ENCODE assay signal across 9 cellular contexts in the genomic region with DNA sequence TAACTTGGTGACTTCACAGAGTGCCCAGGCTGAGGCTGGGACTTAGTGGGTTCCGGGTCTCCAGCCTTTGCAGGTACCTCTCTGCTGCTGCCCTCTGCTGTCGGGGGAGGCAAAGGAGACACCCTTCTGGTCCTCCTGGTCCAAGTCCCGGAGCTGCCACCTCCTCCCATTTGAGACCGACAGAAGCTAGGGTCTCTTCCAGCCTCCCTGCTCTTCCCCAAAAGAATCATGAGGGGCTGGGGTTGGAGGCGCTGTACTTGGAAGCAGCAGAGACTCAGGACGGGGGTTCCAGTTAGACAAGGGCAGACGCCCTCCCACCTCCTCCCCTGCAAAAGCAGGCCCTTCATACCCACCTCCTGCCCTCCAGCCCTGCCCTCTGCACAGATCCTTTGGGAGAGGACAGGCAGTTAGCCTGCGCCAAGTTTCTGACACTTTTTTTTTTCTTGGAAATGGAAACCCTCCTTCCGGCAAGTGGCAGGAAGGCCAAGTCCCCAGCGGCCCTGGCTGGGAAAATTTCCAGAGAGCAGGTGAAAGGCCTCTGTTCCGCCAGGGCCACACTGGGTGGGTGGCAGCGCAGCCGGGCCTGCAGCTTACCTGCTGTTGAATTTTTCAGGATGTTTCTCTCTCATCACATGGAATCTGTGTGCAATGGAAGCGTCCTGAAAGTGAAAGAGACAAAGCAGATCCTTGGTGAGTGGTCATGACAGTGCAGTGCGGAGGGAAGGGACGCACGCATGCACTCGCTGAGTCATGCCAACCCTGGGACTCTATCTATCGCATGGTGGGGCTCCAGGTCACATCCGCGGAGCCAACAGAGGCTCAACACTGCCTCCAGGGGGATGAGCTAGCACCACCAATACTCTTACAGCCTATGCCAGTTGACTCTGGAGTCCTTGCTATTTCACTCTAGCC.
DNase-seq lines count a peak whose midpoint lies in the region; ATAC-seq, FAIRE-seq and TF ChIP-seq lines count a peak whose summit lies in the region.
"Had no signal": no experiment of that assay in that cellular context is flagged by ENCODE, and none has a peak within 500 bp of the region (broad histone marks: within the 10 kb centered on the region; RNA-seq: fewer than 3 reads in every experiment).

No MANE protein-coding gene starts in this region.

- no peaks in the 10 kb centered on the region for H3K9me1 ChIP-seq in IMR-90 (ENCODE audit: insufficient read depth, low read length)
- no peaks in the 10 kb centered on the region for H3K9me1 ChIP-seq in keratinocyte (ENCODE audit: control insufficient read depth, extremely low read depth, insufficient read depth, low read length)

- no peak overlapping the region for H4K8ac ChIP-seq in IMR-90 (ENCODE audit: low read depth in 2 of 2, low read length in 2 of 2)

- in situ Hi-C loops in IMR-90 (cut with MboI; ENCODE audit: low sequenced_read_pairs), result no loop called here

- H3K36me3 ChIP-seq in IMR-90 (ENCODE audit: control insufficient read depth, insufficient read depth, low read length) (no peaks in the 10 kb centered on the region), bronchial epithelial cell (ENCODE audit: control insufficient read depth, insufficient read depth, low read length) (no peaks in the 10 kb centered on the region), keratinocyte (ENCODE audit: control insufficient read depth in 2 of 2, extremely low read depth in 1 of 2, insufficient read depth in 2 of 2, low read length in 2 of 2) (no peaks in the 10 kb centered on the region)

- no peak overlapping the region for H2BK5ac ChIP-seq in IMR-90 (ENCODE audit: low read depth, low read length, poor library complexity, severe bottlenecking)

- peak; percentile 79 for DNase-seq in GM10266 (ENCODE audit: extremely low spot score)
- peak; percentile 82 for DNase-seq in IMR-90
- DNase-seq in SW480 (ENCODE audit: low spot score), result peak; percentile 96
- peak; percentile 63 for DNase-seq in bronchial epithelial cell (ENCODE audit: low read depth)
- DNase-seq in keratinocyte (ENCODE audit: low read depth, low spot score), result peak; percentile 55
- DNase-seq in stimulated activated CD4-positive, alpha-beta T cell treated with anti-CD3 and anti-CD28 coated beads, Interleukin-15, amount 100 ng/mL, for 48 hours (ENCODE audit: low read depth in 2 of 2), result peak; percentile 40 to 62
- DNase-seq in NCI-H2081 treated with DMSO at 0.1 percent for 48 hours (lab: John Stamatoyannopoulos, UW), result no peak

- no peak overlapping the region for H4K5ac ChIP-seq in IMR-90 (ENCODE audit: low read depth, low read length)

- H3K4me2 ChIP-seq in IMR-90 (ENCODE audit: low read depth, low read length), result peak overlapping the region; percentile 78
- peak overlapping the region; percentile 53 for H3K4me2 ChIP-seq in keratinocyte (ENCODE audit: control insufficient read depth, extremely low read depth, insufficient read depth, low read depth, low read length)

- WGBS in IMR-90 (ENCODE audit: extremely low coverage in 2 of 2, insufficient read length in 1 of 2), 2 experiments, result 40% methylated on average over 1 of the region's 21 CpGs; no CpG with 5 or more reads in 1 of the 2 experiments

- peak; percentile 73 for TF ChIP-seq RAD21 in IMR-90 (IDR thresholded peaks at IDR 0.05; ENCODE audit: low read length)

- H2AFZ ChIP-seq in IMR-90 (replicated peaks; ENCODE audit: low read length, poor library complexity) (peak overlapping the region; percentile 76), keratinocyte (ENCODE audit: control insufficient read depth, low read length) (peak overlapping the region; percentile 52)

- H3K27ac ChIP-seq in IMR-90 (ENCODE audit: insufficient read depth, low read length) (no peak overlapping the region), keratinocyte (ENCODE audit: control insufficient read depth, insufficient read depth, low read length) (no peak overlapping the region)

- H4K91ac ChIP-seq in IMR-90 (ENCODE audit: insufficient read depth, low read depth, low read length), result no peak overlapping the region

- H4K20me1 ChIP-seq in IMR-90 (ENCODE audit: insufficient read depth, low read length) (no peaks in the 10 kb centered on the region), keratinocyte (ENCODE audit: control insufficient read depth, extremely low read depth, insufficient read depth, low read length) (no peaks in the 10 kb centered on the region)

- no peak overlapping the region for H3K9ac ChIP-seq in IMR-90 (ENCODE audit: low read depth, low read length)
- H3K9ac ChIP-seq in keratinocyte (ENCODE audit: control insufficient read depth, extremely low read depth, insufficient read depth, low read length), result peak overlapping the region; percentile 4

- no peak overlapping the region for H3K4me3 ChIP-seq in IMR-90 (ENCODE audit: insufficient read depth, low read depth, low read length)
- no peak overlapping the region for H3K4me3 ChIP-seq in bronchial epithelial cell (ENCODE audit: low read depth, low read length)
- peak overlapping the region in 2 of 3 experiments; percentile 30 to 49 for H3K4me3 ChIP-seq in keratinocyte (ENCODE audit: control insufficient read depth in 2 of 3, extremely low read depth in 1 of 3, insufficient read depth in 2 of 3, low read depth in 1 of 3, low read length in 3 of 3)

- no peaks in the 10 kb centered on the region for H3K79me2 ChIP-seq in keratinocyte (ENCODE audit: control insufficient read depth, insufficient read depth, low read length)

- POLR2A ChIA-PET in IMR-90 (lab: Charles Lee; ENCODE audit: unreplicated experiment), result no interaction called here

- TF ChIP-seq POLR2A in IMR-90 (IDR thresholded peaks at IDR 0.05; ENCODE audit: low read depth, low read length), result no peak

- no peak overlapping the region for H3K56ac ChIP-seq in IMR-90 (ENCODE audit: extremely low read depth, insufficient read depth, low read length)

- ATAC-seq in GM21737 (IDR thresholded peaks at IDR 0.05; ENCODE audit: unreplicated experiment), result peak; percentile 85
- peak; percentile 96 for ATAC-seq in IMR-90 (ENCODE audit: low read depth)

- H3K18ac ChIP-seq in IMR-90 (ENCODE audit: low read depth, low read length), result no peak overlapping the region

- H3K27me3 ChIP-seq in IMR-90 (ENCODE audit: control insufficient read depth, insufficient read depth, low read length) (peaks cover 2% of the 10 kb centered on the region; the same call in 1 of the 2 replicates), bronchial epithelial cell (ENCODE audit: control insufficient read depth, insufficient read depth, low read length) (no peaks in the 10 kb centered on the region), keratinocyte (ENCODE audit: control insufficient read depth, extremely low read depth, insufficient read depth, low read length) (no peaks in the 10 kb centered on the region)

- no peak for FAIRE-seq in bronchial epithelial cell (lab: Jason Lieb, UNC)
- FAIRE-seq in keratinocyte (lab: Jason Lieb, UNC), result peak; percentile 36
- FAIRE-seq: islet of Langerhans had no signal

- H3K23ac ChIP-seq in IMR-90 (ENCODE audit: low read depth, low read length), result no peak overlapping the region

- no peak overlapping the region for H2BK15ac ChIP-seq in IMR-90 (ENCODE audit: low read depth, low read length)

- no TSS peak for BruUV-seq in IMR-90 (replicated peaks; lab: Mats Ljungman, UMichigan)

- H3K79me1 ChIP-seq in IMR-90 (ENCODE audit: low read depth in 1 of 2, low read length in 2 of 2), result no peaks in the 10 kb centered on the region

- H3K9me3 ChIP-seq in IMR-90 (ENCODE audit: control insufficient read depth, insufficient read depth, low read length) (no peaks in the 10 kb centered on the region), keratinocyte (ENCODE audit: control insufficient read depth, low read depth, low read length) (no peaks in the 10 kb centered on the region)

- H2BK120ac ChIP-seq in IMR-90 (ENCODE audit: low read depth, low read length), result 0 out of 2 replicates have a peak overlapping the region, but pooled peaks have one; percentile 2

- H3K4me1 ChIP-seq in IMR-90 (ENCODE audit: control insufficient read depth, insufficient read depth, low read length), result 0 out of 2 replicates have a peak, but pooled peaks cover 2% of the 10 kb centered on the region
- H3K4me1 ChIP-seq in keratinocyte (ENCODE audit: control insufficient read depth, extremely low read depth, insufficient read depth, low read length), result peaks cover 10% of the 10 kb centered on the region

- TF ChIP-seq CTCF in GM10266 (IDR thresholded peaks at IDR 0.05; ENCODE audit: control insufficient read depth, insufficient read depth, low read depth, missing control alignments) (peak; percentile 87), IMR-90 (conservative IDR thresholded peaks at IDR 0.05; ENCODE audit: low read depth, low read length) (peak; percentile 61), bronchial epithelial cell (IDR thresholded peaks at IDR 0.05; ENCODE audit: insufficient read depth, low read length, severe bottlenecking) (peak; percentile 68), keratinocyte (optimal IDR thresholded peaks at IDR 0.05 in 1 of 3, IDR thresholded peaks at IDR 0.05 in 1 of 3, conservative IDR thresholded peaks at IDR 0.05 in 1 of 3; ENCODE audit: extremely low read depth in 1 of 3, insufficient read depth in 2 of 3, low read length in 3 of 3) (peak; percentile 59 to 86 (median 69))

- peak overlapping the region; percentile 66 for H2AK9ac ChIP-seq in IMR-90 (replicated peaks; ENCODE audit: low read depth, low read length, poor library complexity)

- H3K4ac ChIP-seq in IMR-90 (ENCODE audit: low read depth, low read length), result no peak overlapping the region

- dilution Hi-C loops in IMR-90 (cut with HindIII; ENCODE audit: low sequenced_read_pairs, unreplicated experiment) (no loop called here), keratinocyte (cut with MboI; ENCODE audit: extremely low pct_ligation_motif_present, low sequenced_read_pairs) (no loop called here)

- no peak overlapping the region; the same call in 1 of the 2 replicates for H3K14ac ChIP-seq in IMR-90 (replicated peaks; ENCODE audit: low read depth, low read length)

- no peak overlapping the region for H2BK20ac ChIP-seq in IMR-90 (ENCODE audit: low read depth, low read length)

- CTCF ChIA-PET in IMR-90 (lab: Yijun Ruan, JAX), result interaction anchor here (0.6 to 0.9 kb wide), 3 partner anchors 183 to 262 kb away, joined by 3 read pairs; no protein-coding TSS in a partner anchor

- no peak overlapping the region for H2AK5ac ChIP-seq in IMR-90 (ENCODE audit: low read depth, low read length)

- intact Hi-C loops in IMR-90 (cut with micrococcal nuclease), result loop anchor here (1.0 to 5.0 kb wide), 2 partner anchors 135 to 259 kb away; partner anchors contain the start of gene ETV5

TF ChIP-seq in IMR-90, 13 proteins besides CTCF, POLR2A, EP300 and RAD21 (continues in another document):
- TF ChIP-seq MAZ (IDR thresholded peaks at IDR 0.05; ENCODE audit: borderline replicate concordance, low read depth, low read length) (no peak), RFX5 (IDR thresholded peaks at IDR 0.05; ENCODE audit: low read depth, low read length) (no peak), MXI1 (IDR thresholded peaks at IDR 0.05; ENCODE audit: borderline replicate concordance, low read depth, low read length) (peak; percentile 79), MAFK (IDR thresholded peaks at IDR 0.05; ENCODE audit: low read depth, low read length) (peak; percentile 43), SMC3 (IDR thresholded peaks at IDR 0.05; ENCODE audit: low read depth, low read length) (peak; percentile 59)

Comparison
In these comparisons a context has a peak if more than half of its experiments do, and no peak if none do; other contexts are left out.
1. H3K4me3 ChIP-seq: peak in keratinocyte (2 of 3); none in IMR-90 (single experiment) and bronchial epithelial cell (single experiment).
2. Peak in every context shown above with its lines, with median percentiles within 50 percentile points of each other: CTCF ChIP-seq.